ENCODE assay signal across 29 cellular contexts in the genomic region with DNA sequence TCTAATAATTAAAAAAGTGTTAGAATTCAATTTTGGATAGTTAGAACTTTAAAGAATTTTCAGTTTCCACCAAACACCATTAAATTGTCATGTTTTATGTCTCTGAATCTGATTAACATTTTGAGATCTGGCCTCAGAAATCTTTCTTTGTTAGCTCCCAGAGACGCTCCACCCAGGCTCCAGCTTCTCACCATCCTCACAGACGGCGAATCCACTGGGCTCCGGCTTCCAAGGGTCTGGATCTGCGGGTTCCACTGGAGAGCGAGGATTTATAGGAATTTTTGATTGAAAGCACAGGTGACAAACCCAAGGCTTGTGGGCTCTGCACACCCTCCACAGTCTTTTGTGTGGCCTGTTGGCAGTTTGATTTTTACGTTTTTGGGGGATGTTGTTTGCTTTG.
"Had no signal": no experiment of that assay in that cellular context is flagged by ENCODE, and none has a peak within 500 bp of the region (broad histone marks: within the 10 kb centered on the region; RNA-seq: fewer than 3 reads in every experiment).

No MANE protein-coding gene starts in this region.

- H3K4me3 ChIP-seq: heart right ventricle, hepatocyte, left ventricle myocardium inferior, lung, neural progenitor cell, ovary, prostate gland, skin epidermis, stomach, testis, thyroid gland, transverse colon, upper lobe of left lung had no signal

- H3K79me2 ChIP-seq: hepatocyte had no signal

- DNase-seq: heart right ventricle; islet precursor cell; left ventricle myocardium inferior; mesendoderm; naive B cell; natural killer cell; nephron progenitor cell; occipital lobe; ovary; retina; right cardiac atrium; stimulated activated CD4-positive, alpha-beta T cell treated with anti-CD3 and anti-CD28 coated beads, Interleukin-12 subunit alpha, Interleukin-12 subunit beta, amount 100 ng/mL, for 4 hours; stimulated activated CD4-positive, alpha-beta T cell treated with anti-CD3 and anti-CD28 coated beads, Interleukin-15, amount 100 ng/mL, for 24 hours; stimulated activated CD4-positive, alpha-beta T cell treated with anti-CD3 and anti-CD28 coated beads, Interleukin-2, amount 100 ng/mL, for 24 hours; stimulated activated CD4-positive, alpha-beta T cell treated with anti-CD3 and anti-CD28 coated beads, Interleukin-4, amount 100 ng/mL, for 1 hour; stimulated activated naive B cell treated with anti-CD40 and anti-IgM and Interleukin-4, amounts not matched to agents 10 μg/mL and 1 μg/mL and 100 μg/mL, for 72 hours; stimulated activated naive CD8-positive, alpha-beta T cell treated with anti-CD3 and anti-CD28 coated beads, Interleukin-15, Interleukin-2, amounts not matched to agents 100 U/mL and 50 U/mL, for 24 hours; stomach; testis; thyroid gland; transverse colon; upper lobe of left lung had no signal

- ATAC-seq: heart right ventricle; natural killer cell; right cardiac atrium; sciatic nerve; stimulated activated naive B cell treated with anti-CD40 and anti-IgM and Interleukin-4, amounts not matched to agents 10 μg/mL and 1 μg/mL and 100 μg/mL, for 72 hours; stimulated activated naive CD8-positive, alpha-beta T cell treated with anti-CD3 and anti-CD28 coated beads, Interleukin-15, Interleukin-2, amounts not matched to agents 100 U/mL and 50 U/mL, for 24 hours had no signal

- H3K9me3 ChIP-seq: heart right ventricle, left ventricle myocardium inferior, neutrophil, ovary, prostate gland, stomach, testis, thyroid gland, transverse colon, upper lobe of left lung had no signal

- H3K4me1 ChIP-seq: heart right ventricle, left ventricle myocardium inferior, neural progenitor cell, prostate gland, stomach, testis, thyroid gland, transverse colon, upper lobe of left lung had no signal

- H2AFZ ChIP-seq: hepatocyte, neural progenitor cell had no signal

- H3K27me3 ChIP-seq: hepatocyte, neural progenitor cell, ovary, testis, thyroid gland, transverse colon, upper lobe of left lung had no signal

- H3K36me3 ChIP-seq: heart right ventricle, left ventricle myocardium inferior, neural progenitor cell, neutrophil, ovary, prostate gland, stomach, thyroid gland, transverse colon, upper lobe of left lung had no signal

- H3K4me2 ChIP-seq: hepatocyte, neural progenitor cell had no signal

- H3K27ac ChIP-seq: heart right ventricle, hepatocyte, left ventricle myocardium inferior, neural progenitor cell, neutrophil, ovary, prostate gland, skin epidermis, stomach, testis, thyroid gland, transverse colon, upper lobe of left lung had no signal
